Comparison of ENCODE assay signal across 11 cellular contexts in genomic region chr6:141153563-141153962, GRCh38.
DNase-seq lines count a peak whose midpoint lies in the region; ATAC-seq lines count a peak whose summit lies in the region.
"Had no signal": no experiment of that assay in that cellular context is flagged by ENCODE, and none has a peak within 500 bp of the region (broad histone marks: within the 10 kb centered on the region; RNA-seq: fewer than 3 reads in every experiment).

No MANE protein-coding gene starts in this region.

- no peaks in the 10 kb centered on the region for H3K36me3 Mint-ChIP-seq in memory B cell
- H3K36me3 Mint-ChIP-seq: IgD-negative memory B cell had no signal

- DNase-seq in NCI-H2196 (lab: John Stamatoyannopoulos, UW; ENCODE audit: unreplicated experiment) = peak; percentile 18
- no peak for DNase-seq in NCI-H2196 treated with DMSO at 0.1 percent for 48 hours (lab: John Stamatoyannopoulos, UW; ENCODE audit: unreplicated experiment)
- DNase-seq in SW480 (ENCODE audit: low spot score) = peak; percentile 8
- peak in 1 of 2 donors; percentile 11 for DNase-seq in memory B cell (ENCODE audit: low spot score in 2 of 2)
- no peak for DNase-seq in NCI-H1092 (lab: John Stamatoyannopoulos, UW)
- DNase-seq: NCI-H226, SHP77 had no signal

- H3K9me3 Mint-ChIP-seq in memory B cell = no peaks in the 10 kb centered on the region

- ATAC-seq in GM21360 (IDR thresholded peaks at IDR 0.05; ENCODE audit: unreplicated experiment) (peak; percentile 70), memory B cell (ENCODE audit: low read depth) (peak; percentile 87), GM21381 (IDR thresholded peaks at IDR 0.05; ENCODE audit: unreplicated experiment) (no peak), HG02970 (IDR thresholded peaks at IDR 0.05; ENCODE audit: low FRiP score, unreplicated experiment) (no peak)

- no peak overlapping the region for H3K4me3 Mint-ChIP-seq in memory B cell

- H3K4me1 Mint-ChIP-seq in memory B cell = peaks cover 14% of the 10 kb centered on the region

- no peak overlapping the region for H3K27ac Mint-ChIP-seq in memory B cell

- no peaks in the 10 kb centered on the region for H3K27me3 Mint-ChIP-seq in memory B cell
- H3K27me3 Mint-ChIP-seq: IgD-negative memory B cell had no signal

Comparison
In these comparisons a context has a peak if more than half of its experiments do, and no peak if none do; other contexts are left out.
1. DNase-seq: peak in NCI-H2196 (single experiment) and SW480 (single experiment); none in NCI-H2196 treated with DMSO at 0.1 percent for 48 hours (single experiment) and NCI-H1092 (single experiment).
2. ATAC-seq: peak in GM21360 (single experiment) and memory B cell (single experiment); none in GM21381 (single experiment) and HG02970 (single experiment).